In the genomic region with DNA sequence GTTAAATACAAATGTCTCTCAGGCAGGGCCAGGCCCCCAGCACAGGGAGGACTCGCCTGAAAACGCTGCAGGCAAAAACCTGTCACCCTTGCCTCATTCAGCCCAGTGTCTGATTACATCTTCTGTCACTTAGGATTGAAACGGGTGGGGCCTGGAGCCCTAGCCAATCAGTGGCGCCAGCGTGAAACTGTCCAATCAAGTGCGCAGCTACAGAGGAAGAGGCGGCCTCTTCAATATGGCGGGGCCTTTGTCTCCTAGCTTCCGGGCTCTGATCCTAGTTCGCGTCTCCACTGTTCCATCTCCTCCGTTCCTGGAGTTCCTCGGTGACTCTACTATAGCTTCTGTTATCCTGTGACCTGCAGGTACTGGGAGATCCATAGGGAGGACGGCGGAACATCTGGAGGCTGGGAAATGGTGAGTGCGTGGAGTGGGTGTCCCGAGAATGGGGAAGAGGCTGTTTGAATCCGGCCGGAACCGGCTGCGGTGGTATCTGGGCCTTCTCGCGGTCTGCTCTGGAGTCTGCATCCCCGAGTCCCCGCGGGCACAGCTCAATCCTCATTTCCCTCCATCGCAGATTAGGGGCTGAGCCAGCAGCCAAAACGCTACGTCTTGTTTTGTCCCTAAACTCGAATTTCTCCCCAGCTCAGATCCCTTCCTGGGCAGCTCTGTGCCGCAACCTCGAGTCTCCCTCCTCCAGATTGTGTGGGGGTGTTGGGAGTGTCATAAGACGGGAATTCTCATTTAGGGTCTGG, we compare ENCODE assay signal across 1 cellular context.
TF ChIP-seq lines count a peak whose summit lies in the region.

A gene (plus strand): TSS at position 222 of the 752 bp plus-strand sequence. CDS start 190 bp downstream, at position 412.

TF ChIP-seq in IMR-90, 13 proteins besides CTCF, POLR2A, EP300 and RAD21:
- TF ChIP-seq RCOR1 (IDR thresholded peaks at IDR 0.05; ENCODE audit: insufficient replicate concordance, low read length) (no peak), FOS (IDR thresholded peaks at IDR 0.05; ENCODE audit: low read depth, low read length) (0 out of 2 replicates have a peak, but pooled peaks have one; percentile 17), BHLHE40 (IDR thresholded peaks at IDR 0.05; ENCODE audit: low read depth, low read length) (no peak), MAZ (IDR thresholded peaks at IDR 0.05; ENCODE audit: borderline replicate concordance, low read depth, low read length) (peak; percentile 79; the same call in 1 of the 2 replicates), CEBPB (IDR thresholded peaks at IDR 0.05; ENCODE audit: low read depth, low read length) (peak; percentile 68)
- TF ChIP-seq, protein P1, sequence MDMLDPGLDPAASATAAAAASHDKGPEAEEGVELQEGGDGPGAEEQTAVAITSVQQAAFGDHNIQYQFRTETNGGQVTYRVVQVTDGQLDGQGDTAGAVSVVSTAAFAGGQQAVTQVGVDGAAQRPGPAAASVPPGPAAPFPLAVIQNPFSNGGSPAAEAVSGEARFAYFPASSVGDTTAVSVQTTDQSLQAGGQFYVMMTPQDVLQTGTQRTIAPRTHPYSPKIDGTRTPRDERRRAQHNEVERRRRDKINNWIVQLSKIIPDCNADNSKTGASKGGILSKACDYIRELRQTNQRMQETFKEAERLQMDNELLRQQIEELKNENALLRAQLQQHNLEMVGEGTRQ (IDR thresholded peaks at IDR 0.05; ENCODE audit: low read depth, low read length), result no peak
